ENCODE assay signal across 8 cellular contexts in genomic region chr6:152301021-152301805, GRCh38.
DNase-seq lines count a peak whose midpoint lies in the region; ATAC-seq and TF ChIP-seq lines count a peak whose summit lies in the region.

No MANE protein-coding gene starts in this region.

- H3K27me3 ChIP-seq in iPS-20b (ENCODE audit: insufficient read depth, low read length) (no peaks in the 10 kb centered on the region), suprapubic skin (no peaks in the 10 kb centered on the region)

- H3K36me3 Mint-ChIP-seq in activated naive CD8-positive, alpha-beta T cell treated with anti-CD3 and anti-CD28 coated beads, Interleukin-2, amount 10 ng/mL, durations not matched to agents 7 days and 5 days: peaks cover 2% of the 10 kb centered on the region

- H3K4me1 ChIP-seq in iPS-20b (ENCODE audit: insufficient read depth, low read length): peaks cover 11% of the 10 kb centered on the region; the same call in 1 of the 2 replicates
- H3K4me1 ChIP-seq in suprapubic skin: peaks cover 14% of the 10 kb centered on the region

- WGBS in suprapubic skin: 16% methylated on average over 9 of the region's 9 CpGs

- H3K36me3 ChIP-seq in iPS-20b (ENCODE audit: insufficient read depth, low read depth, low read length) (no peaks in the 10 kb centered on the region), suprapubic skin (peaks cover 12% of the 10 kb centered on the region)

- peaks cover 26% of the 10 kb centered on the region for H3K4me1 Mint-ChIP-seq in activated naive CD8-positive, alpha-beta T cell treated with anti-CD3 and anti-CD28 coated beads, Interleukin-2, amount 10 ng/mL, durations not matched to agents 7 days and 5 days

- no peak for TF ChIP-seq POLR2A in suprapubic skin (IDR thresholded peaks at IDR 0.05)

- DNase-seq in Right ventricle myocardium superior (no peak), left cardiac atrium (no peak), suprapubic skin (ENCODE audit: low spot score in 2 of 2) (no peak), DMS114 treated with DMSO at 0.1 percent for 48 hours (lab: John Stamatoyannopoulos, UW; ENCODE audit: unreplicated experiment) (no peak), NCI-H774 (lab: John Stamatoyannopoulos, UW) (no peak)
- DNase-seq in activated naive CD8-positive, alpha-beta T cell treated with anti-CD3 and anti-CD28 coated beads, Interleukin-2, amount 10 ng/mL, durations not matched to agents 7 days and 5 days: no peak

- H3K9ac ChIP-seq in iPS-20b (ENCODE audit: low read depth, low read length): peak overlapping the region; percentile 79; the same call in 1 of the 2 replicates

- no peak for TF ChIP-seq EP300 in suprapubic skin (IDR thresholded peaks at IDR 0.05)

- H3K27me3 Mint-ChIP-seq in activated naive CD8-positive, alpha-beta T cell treated with anti-CD3 and anti-CD28 coated beads, Interleukin-2, amount 10 ng/mL, durations not matched to agents 7 days and 5 days: no peaks in the 10 kb centered on the region

- POLR2A ChIA-PET in activated naive CD8-positive, alpha-beta T cell treated with anti-CD3 and anti-CD28 coated beads, Interleukin-2, amount 10 ng/mL, durations not matched to agents 7 days and 5 days (lab: Charles Lee): interaction anchor here (0.7 to 2.2 kb wide), 9 partner anchors 9 to 911 kb away, joined by 3 to 13 read pairs (median 3); no protein-coding TSS in a partner anchor

- intact Hi-C loops in Right ventricle myocardium superior (cut with DNase I) (no loop called here), left cardiac atrium (cut with DNase I) (no loop called here)

- peak overlapping the region; percentile 99 for H3K4me3 Mint-ChIP-seq in activated naive CD8-positive, alpha-beta T cell treated with anti-CD3 and anti-CD28 coated beads, Interleukin-2, amount 10 ng/mL, durations not matched to agents 7 days and 5 days

- no peaks in the 10 kb centered on the region for H3K9me3 Mint-ChIP-seq in activated naive CD8-positive, alpha-beta T cell treated with anti-CD3 and anti-CD28 coated beads, Interleukin-2, amount 10 ng/mL, durations not matched to agents 7 days and 5 days

- TF ChIP-seq CTCF in suprapubic skin (IDR thresholded peaks at IDR 0.05): no peak

- H3K4me3 ChIP-seq in iPS-20b (ENCODE audit: low read length) (peak overlapping the region; percentile 92), suprapubic skin (peak overlapping the region; percentile 63)

- H3K9me3 ChIP-seq in iPS-20b (ENCODE audit: insufficient read depth, low read depth, low read length) (no peaks in the 10 kb centered on the region), suprapubic skin (no peaks in the 10 kb centered on the region)

- H3K27ac ChIP-seq in iPS-20b (ENCODE audit: low read length): peak overlapping the region; percentile 22
- peak overlapping the region; percentile 76 for H3K27ac ChIP-seq in suprapubic skin

- ATAC-seq in Right ventricle myocardium superior (ENCODE audit: poor library complexity) (peak; percentile 52), left cardiac atrium (no peak), HG03139 (IDR thresholded peaks at IDR 0.05; ENCODE audit: unreplicated experiment) (peak; percentile 24)
- ATAC-seq in activated naive CD8-positive, alpha-beta T cell treated with anti-CD3 and anti-CD28 coated beads, Interleukin-2, amount 10 ng/mL, durations not matched to agents 7 days and 5 days (ENCODE audit: low read depth): peak; percentile 28

- peak overlapping the region; percentile 99 for H3K27ac Mint-ChIP-seq in activated naive CD8-positive, alpha-beta T cell treated with anti-CD3 and anti-CD28 coated beads, Interleukin-2, amount 10 ng/mL, durations not matched to agents 7 days and 5 days

Comparison
In these comparisons a context has a peak if more than half of its experiments do, and no peak if none do; other contexts are left out.
1. ATAC-seq: peak in Right ventricle myocardium superior (single experiment), HG03139 (single experiment) and activated naive CD8-positive, alpha-beta T cell treated with anti-CD3 and anti-CD28 coated beads, Interleukin-2, amount 10 ng/mL, durations not matched to agents 7 days and 5 days (single experiment); none in left cardiac atrium (0 of 2).